Comparison of ENCODE assay signal across 8 cellular contexts in the genomic region with DNA sequence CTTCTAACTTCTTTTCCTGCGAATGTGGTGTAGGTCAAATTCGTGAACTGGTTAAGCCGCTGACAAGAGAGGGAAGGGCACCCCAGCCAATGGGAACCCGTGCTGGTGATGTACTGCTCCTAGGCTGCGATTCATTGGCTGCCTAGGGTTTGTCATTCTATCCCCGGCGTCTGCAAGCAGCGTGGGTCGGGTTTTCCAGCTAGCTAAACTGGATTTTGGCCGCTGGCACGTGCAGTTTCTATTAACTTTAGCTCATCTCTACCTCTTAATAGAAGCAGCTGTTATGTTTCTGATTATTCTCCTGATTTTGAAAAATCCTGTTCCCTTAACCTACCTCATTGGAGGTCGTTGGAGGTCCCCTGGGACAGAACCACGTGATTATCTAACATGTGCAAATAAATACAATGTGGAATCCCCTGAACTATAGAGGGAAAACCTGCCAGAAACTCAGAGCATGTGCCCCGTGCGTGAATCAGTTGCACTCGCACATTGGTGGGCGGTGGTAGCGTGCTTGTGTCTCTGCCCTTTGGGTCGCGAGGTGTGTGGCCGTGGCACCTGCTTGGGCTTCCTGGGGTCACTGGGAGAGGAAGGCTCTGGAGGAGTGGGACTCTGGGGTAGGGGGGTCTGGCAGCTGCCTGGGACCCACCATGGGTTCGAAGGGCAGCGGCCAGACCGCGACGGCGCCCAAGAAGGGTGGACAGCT. TPM values are rescaled to one million over a fixed set of nuclear protein-coding genes. Genes with fewer than 3 reads are reported as not detected.
A peak's percentile ranks its signal among the peaks of the same experiment; 100 is the strongest.
DNase-seq lines count a peak whose midpoint lies in the region; ATAC-seq lines count a peak whose summit lies in the region.

No MANE protein-coding gene starts in this region.

- no peaks in the 10 kb centered on the region for H3K9me3 Mint-ChIP-seq in activated CD4-positive, alpha-beta T cell treated with anti-CD3 and anti-CD28 coated beads, Interleukin-2, amount 10 ng/mL, durations not matched to agents 7 days and 5 days

- H3K36me3 Mint-ChIP-seq in activated CD4-positive, alpha-beta T cell treated with anti-CD3 and anti-CD28 coated beads, Interleukin-2, amount 10 ng/mL, durations not matched to agents 7 days and 5 days (ENCODE audit: low read depth): peaks cover 16% of the 10 kb centered on the region

- peak; percentile 91 for DNase-seq in AG08396 (ENCODE audit: low spot score)
- peak; percentile 93 to 95 for DNase-seq in NCI-H524 (lab: John Stamatoyannopoulos, UW)
- peak; percentile 89 for DNase-seq in activated CD4-positive, alpha-beta T cell treated with anti-CD3 and anti-CD28 coated beads, Interleukin-2, amount 10 ng/mL, durations not matched to agents 7 days and 5 days
- DNase-seq in dedifferentiated amniotic fluid mesenchymal stem cell (ENCODE audit: extremely low spot score): peak; percentile 86
- DNase-seq in left kidney (ENCODE audit: low read depth, low spot score): peak; percentile 98
- peak; percentile 87 for DNase-seq in stimulated activated CD4-positive, alpha-beta T cell treated with anti-CD3 and anti-CD28 coated beads, Interleukin-1b, Interleukin-23, amount 100 ng/mL, for 48 hours

- peaks cover 51% of the 10 kb centered on the region for H3K4me1 Mint-ChIP-seq in activated CD4-positive, alpha-beta T cell treated with anti-CD3 and anti-CD28 coated beads, Interleukin-2, amount 10 ng/mL, durations not matched to agents 7 days and 5 days

- H3K4me3 Mint-ChIP-seq in activated CD4-positive, alpha-beta T cell treated with anti-CD3 and anti-CD28 coated beads, Interleukin-2, amount 10 ng/mL, durations not matched to agents 7 days and 5 days: peak overlapping the region; percentile 90

- ATAC-seq in GM19035 (IDR thresholded peaks at IDR 0.05; ENCODE audit: unreplicated experiment): peak; percentile 59
- peak; percentile 76 for ATAC-seq in HG03378 (IDR thresholded peaks at IDR 0.05; ENCODE audit: unreplicated experiment)

- CTCF ChIA-PET in activated CD4-positive, alpha-beta T cell treated with anti-CD3 and anti-CD28 coated beads, Interleukin-2, amount 10 ng/mL, durations not matched to agents 7 days and 5 days (lab: Charles Lee): interaction anchor here (0.6 to 1.3 kb wide), 4 partner anchors 11 to 283 kb away, joined by 3 to 7 read pairs (median 4); no protein-coding TSS in a partner anchor

- peak overlapping the region; percentile 100 for H3K27ac Mint-ChIP-seq in activated CD4-positive, alpha-beta T cell treated with anti-CD3 and anti-CD28 coated beads, Interleukin-2, amount 10 ng/mL, durations not matched to agents 7 days and 5 days

- H3K27me3 Mint-ChIP-seq in activated CD4-positive, alpha-beta T cell treated with anti-CD3 and anti-CD28 coated beads, Interleukin-2, amount 10 ng/mL, durations not matched to agents 7 days and 5 days: no peaks in the 10 kb centered on the region

- POLR2A ChIA-PET in activated CD4-positive, alpha-beta T cell treated with anti-CD3 and anti-CD28 coated beads, Interleukin-2, amount 10 ng/mL, durations not matched to agents 7 days and 5 days (lab: Charles Lee): interaction anchor here (0.5 kb wide), 1 partner anchor 157 kb away, joined by 3 read pairs; no protein-coding TSS in a partner anchor

RNA-seq across cellular contexts. Expression of gene PPM1A, which starts 0.9 kb away (rescaled TPM):
- total RNA-seq in activated CD4-positive, alpha-beta T cell treated with anti-CD3 and anti-CD28 coated beads, Interleukin-2, amount 10 ng/mL, durations not matched to agents 7 days and 5 days: 10 to 100 TPM; 48.9 to 53.1 TPM

Comparison
In these comparisons a context has a peak if more than half of its experiments do, and no peak if none do; other contexts are left out.
1. Peak in every context shown above with its lines: DNase-seq and ATAC-seq.